In the genomic region with DNA sequence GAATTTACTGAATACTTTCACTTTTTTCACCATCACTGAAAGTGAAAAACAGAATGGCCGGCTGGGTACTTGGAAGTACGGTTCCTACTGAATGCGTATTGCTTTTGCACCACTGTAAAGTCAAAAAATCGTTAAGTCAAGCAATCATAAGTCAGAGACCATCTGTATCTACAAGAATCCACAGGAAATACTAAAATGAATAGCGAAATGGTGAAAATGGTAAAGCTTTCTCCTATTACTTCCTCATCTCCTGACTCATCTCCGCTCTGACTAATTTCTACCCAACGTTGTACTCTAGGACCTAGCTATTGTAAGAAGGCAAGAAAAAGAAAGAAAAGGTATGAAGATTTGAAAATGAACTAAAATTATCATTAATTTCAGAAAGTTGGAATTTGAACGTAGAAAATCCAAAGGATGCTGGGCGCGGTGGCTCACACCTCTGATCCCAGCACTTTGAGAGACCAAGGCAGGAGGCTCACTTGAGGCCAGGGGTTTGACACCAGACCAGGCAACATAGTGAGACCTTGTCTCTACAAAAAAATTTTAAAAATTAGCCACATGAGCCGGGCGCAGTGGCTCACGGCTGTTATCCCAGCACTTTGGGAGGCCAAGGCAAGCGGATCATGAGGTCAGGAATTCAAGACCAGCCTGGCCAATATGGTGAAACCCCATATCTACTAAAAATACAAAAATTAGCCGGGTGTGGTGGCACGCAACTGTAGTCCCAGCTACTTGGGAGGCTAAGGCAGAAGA, we compare ENCODE assay signal across 11 cellular contexts. TPM values are rescaled to one million over a fixed set of nuclear protein-coding genes. Genes with fewer than 3 reads are reported as not detected.
A peak's percentile ranks its signal among the peaks of the same experiment; 100 is the strongest.
DNase-seq lines count a peak whose midpoint lies in the region; ATAC-seq, FAIRE-seq and TF ChIP-seq lines count a peak whose summit lies in the region.
"Had no signal": no experiment of that assay in that cellular context is flagged by ENCODE, and none has a peak within 500 bp of the region (broad histone marks: within the 10 kb centered on the region; RNA-seq: fewer than 3 reads in every experiment).

No MANE protein-coding gene starts in this region.

- no peak overlapping the region for H3K4me3 ChIP-seq in mucosa of descending colon
- H3K4me3 ChIP-seq: cardiac muscle cell, thoracic aorta had no signal

- H3K36me3 ChIP-seq in mucosa of descending colon (ENCODE audit: low read depth) = no peaks in the 10 kb centered on the region
- H3K36me3 ChIP-seq: cardiac muscle cell, thoracic aorta had no signal

- H3K4me3 Mint-ChIP-seq in activated T-helper 2 cell treated with anti-CD3 and anti-CD28 coated beads, Interferon-gamma antibody, Interleukin-2, Interleukin-4, amounts not matched to agents 10 μg/mL and 5 μg/mL and 100 μg/mL, durations not matched to agents 14 hours and 24 hours and 36 hours (ENCODE audit: low read depth) = peak overlapping the region; percentile 33
- H3K4me3 Mint-ChIP-seq in progenitor cell of endocrine pancreas (ENCODE audit: low read depth) = no peak overlapping the region

- H3K4me1 Mint-ChIP-seq in activated T-helper 2 cell treated with anti-CD3 and anti-CD28 coated beads, Interferon-gamma antibody, Interleukin-2, Interleukin-4, amounts not matched to agents 10 μg/mL and 5 μg/mL and 100 μg/mL, durations not matched to agents 14 hours and 24 hours and 36 hours (ENCODE audit: low read depth) = peaks cover 42% of the 10 kb centered on the region
- H3K4me1 Mint-ChIP-seq in progenitor cell of endocrine pancreas (ENCODE audit: low read depth) = peaks cover 5% of the 10 kb centered on the region

- no peak for ATAC-seq in mucosa of descending colon
- ATAC-seq: right cardiac atrium had no signal

- no peaks in the 10 kb centered on the region for H3K9me3 Mint-ChIP-seq in activated T-helper 2 cell treated with anti-CD3 and anti-CD28 coated beads, Interferon-gamma antibody, Interleukin-2, Interleukin-4, amounts not matched to agents 10 μg/mL and 5 μg/mL and 100 μg/mL, durations not matched to agents 14 hours and 24 hours and 36 hours
- H3K9me3 Mint-ChIP-seq in progenitor cell of endocrine pancreas (ENCODE audit: low read depth) = no peaks in the 10 kb centered on the region

- TF ChIP-seq CTCF in progenitor cell of endocrine pancreas (IDR thresholded peaks at IDR 0.05; ENCODE audit: unreplicated experiment) (no peak), mucosa of descending colon (IDR thresholded peaks at IDR 0.05) (no peak)

- DNase-seq in GM18507 (ENCODE audit: extremely low spot score, insufficient read length, low read depth) (no peak), Kasumi-1 (lab: John Stamatoyannopoulos, UW) (peak; percentile 95 to 97), posterior vena cava (ENCODE audit: low spot score) (peak; percentile 55), NCI-H2107 (lab: John Stamatoyannopoulos, UW) (no peak), progenitor cell of endocrine pancreas (ENCODE audit: low spot score, unreplicated experiment) (no peak), mucosa of descending colon (no peak)
- no peak for DNase-seq in activated T-helper 2 cell treated with anti-CD3 and anti-CD28 coated beads, Interferon-gamma antibody, Interleukin-2, Interleukin-4, amounts not matched to agents 10 μg/mL and 5 μg/mL and 100 μg/mL, durations not matched to agents 14 hours and 24 hours and 36 hours (ENCODE audit: low spot score)

- H3K4me1 ChIP-seq in mucosa of descending colon (ENCODE audit: low read depth) = peaks cover 5% of the 10 kb centered on the region

- H3K9me3 ChIP-seq in mucosa of descending colon = no peaks in the 10 kb centered on the region
- H3K9me3 ChIP-seq: thoracic aorta had no signal

- peaks cover 8% of the 10 kb centered on the region for H3K36me3 Mint-ChIP-seq in activated T-helper 2 cell treated with anti-CD3 and anti-CD28 coated beads, Interferon-gamma antibody, Interleukin-2, Interleukin-4, amounts not matched to agents 10 μg/mL and 5 μg/mL and 100 μg/mL, durations not matched to agents 14 hours and 24 hours and 36 hours (ENCODE audit: low read depth)
- H3K36me3 Mint-ChIP-seq in progenitor cell of endocrine pancreas (ENCODE audit: insufficient read depth) = no peaks in the 10 kb centered on the region

- no peaks in the 10 kb centered on the region for H3K27me3 Mint-ChIP-seq in activated T-helper 2 cell treated with anti-CD3 and anti-CD28 coated beads, Interferon-gamma antibody, Interleukin-2, Interleukin-4, amounts not matched to agents 10 μg/mL and 5 μg/mL and 100 μg/mL, durations not matched to agents 14 hours and 24 hours and 36 hours (ENCODE audit: low read depth)
- peaks cover 26% of the 10 kb centered on the region for H3K27me3 Mint-ChIP-seq in progenitor cell of endocrine pancreas

- peak; percentile 91 for FAIRE-seq in GM18507 (lab: Jason Lieb, UNC)
- FAIRE-seq: TTC549 had no signal

- intact Hi-C loops in activated T-helper 2 cell treated with anti-CD3 and anti-CD28 coated beads, Interferon-gamma antibody, Interleukin-2, Interleukin-4, amounts not matched to agents 10 μg/mL and 5 μg/mL and 100 μg/mL, durations not matched to agents 14 hours and 24 hours and 36 hours (cut with micrococcal nuclease) = loop anchor here (10.0 kb wide), 1 partner anchor 271 kb away; the partner anchor contains the start of gene SIVA1
- intact Hi-C loops in posterior vena cava (cut with DNase I) = no loop called here
- intact Hi-C loops in mucosa of descending colon (cut with DNase I, micrococcal nuclease) = no loop called here

- H3K27ac Mint-ChIP-seq in activated T-helper 2 cell treated with anti-CD3 and anti-CD28 coated beads, Interferon-gamma antibody, Interleukin-2, Interleukin-4, amounts not matched to agents 10 μg/mL and 5 μg/mL and 100 μg/mL, durations not matched to agents 14 hours and 24 hours and 36 hours = peak overlapping the region; percentile 90
- H3K27ac Mint-ChIP-seq in progenitor cell of endocrine pancreas = no peak overlapping the region

RNA-seq across cellular contexts. Expression of gene CDCA4, which starts 5.3 kb away (rescaled TPM):
- 47.7 and 49.6 TPM in 2 replicates for total RNA-seq in activated T-helper 2 cell treated with anti-CD3 and anti-CD28 coated beads, Interferon-gamma antibody, Interleukin-2, Interleukin-4, amounts not matched to agents 10 μg/mL and 5 μg/mL and 100 μg/mL, durations not matched to agents 14 hours and 24 hours and 36 hours
- total RNA-seq in posterior vena cava (1 to 10 TPM; 4.3 to 4.8 TPM), progenitor cell of endocrine pancreas (21.5 and 22.9 TPM in 2 replicates), mucosa of descending colon (1 to 10 TPM; 4.3 to 8.7 (median 5.6) TPM)

RNA-seq across cellular contexts. Expression of gene GPR132, which starts 39.0 kb away (rescaled TPM):
- 27.1 and 29.8 TPM in 2 replicates for total RNA-seq in activated T-helper 2 cell treated with anti-CD3 and anti-CD28 coated beads, Interferon-gamma antibody, Interleukin-2, Interleukin-4, amounts not matched to agents 10 μg/mL and 5 μg/mL and 100 μg/mL, durations not matched to agents 14 hours and 24 hours and 36 hours
- 1 to 10 TPM; 1.8 to 3.1 TPM for total RNA-seq in posterior vena cava
- total RNA-seq in progenitor cell of endocrine pancreas = 0.57 and 0.69 TPM in 2 replicates
- total RNA-seq in mucosa of descending colon = 1 to 10 TPM; 1.7 to 4.0 (median 3.1) TPM

RNA-seq across cellular contexts. Expression of gene CLBA1, which starts 40.6 kb away (rescaled TPM):
- 0.94 and 1.4 TPM in 2 replicates for total RNA-seq in activated T-helper 2 cell treated with anti-CD3 and anti-CD28 coated beads, Interferon-gamma antibody, Interleukin-2, Interleukin-4, amounts not matched to agents 10 μg/mL and 5 μg/mL and 100 μg/mL, durations not matched to agents 14 hours and 24 hours and 36 hours
- total RNA-seq in posterior vena cava (1 to 10 TPM; 4.7 to 5.6 TPM), progenitor cell of endocrine pancreas (20.1 and 20.8 TPM in 2 replicates), mucosa of descending colon (1 to 10 TPM; 6.0 to 8.4 (median 6.9) TPM)

RNA-seq across cellular contexts. Expression of gene AHNAK2, which starts 48.0 kb away (rescaled TPM):
- total RNA-seq in activated T-helper 2 cell treated with anti-CD3 and anti-CD28 coated beads, Interferon-gamma antibody, Interleukin-2, Interleukin-4, amounts not matched to agents 10 μg/mL and 5 μg/mL and 100 μg/mL, durations not matched to agents 14 hours and 24 hours and 36 hours = 0.02 and 0.07 TPM in 2 replicates
- total RNA-seq in posterior vena cava (100 to 1,000 TPM; 242 to 274 TPM), progenitor cell of endocrine pancreas (1.1 and 1.2 TPM in 2 replicates), mucosa of descending colon (100 to 1,000 TPM in 1 of 3 donors, 10 to 100 TPM in 1, 1 to 10 TPM in 1; 4.6 to 145 (median 20.3) TPM)

Comparison
In these comparisons a context has a peak if more than half of its experiments do, and no peak if none do; other contexts are left out.
1. DNase-seq: peak in Kasumi-1 (2 of 2) and posterior vena cava (single experiment); none in GM18507 (single experiment), activated T-helper 2 cell treated with anti-CD3 and anti-CD28 coated beads, Interferon-gamma antibody, Interleukin-2, Interleukin-4, amounts not matched to agents 10 μg/mL and 5 μg/mL and 100 μg/mL, durations not matched to agents 14 hours and 24 hours and 36 hours (single experiment), NCI-H2107 (single experiment), progenitor cell of endocrine pancreas (single experiment) and mucosa of descending colon (0 of 3).